8 cellular contexts compared by ENCODE assay signal in the genomic region with DNA sequence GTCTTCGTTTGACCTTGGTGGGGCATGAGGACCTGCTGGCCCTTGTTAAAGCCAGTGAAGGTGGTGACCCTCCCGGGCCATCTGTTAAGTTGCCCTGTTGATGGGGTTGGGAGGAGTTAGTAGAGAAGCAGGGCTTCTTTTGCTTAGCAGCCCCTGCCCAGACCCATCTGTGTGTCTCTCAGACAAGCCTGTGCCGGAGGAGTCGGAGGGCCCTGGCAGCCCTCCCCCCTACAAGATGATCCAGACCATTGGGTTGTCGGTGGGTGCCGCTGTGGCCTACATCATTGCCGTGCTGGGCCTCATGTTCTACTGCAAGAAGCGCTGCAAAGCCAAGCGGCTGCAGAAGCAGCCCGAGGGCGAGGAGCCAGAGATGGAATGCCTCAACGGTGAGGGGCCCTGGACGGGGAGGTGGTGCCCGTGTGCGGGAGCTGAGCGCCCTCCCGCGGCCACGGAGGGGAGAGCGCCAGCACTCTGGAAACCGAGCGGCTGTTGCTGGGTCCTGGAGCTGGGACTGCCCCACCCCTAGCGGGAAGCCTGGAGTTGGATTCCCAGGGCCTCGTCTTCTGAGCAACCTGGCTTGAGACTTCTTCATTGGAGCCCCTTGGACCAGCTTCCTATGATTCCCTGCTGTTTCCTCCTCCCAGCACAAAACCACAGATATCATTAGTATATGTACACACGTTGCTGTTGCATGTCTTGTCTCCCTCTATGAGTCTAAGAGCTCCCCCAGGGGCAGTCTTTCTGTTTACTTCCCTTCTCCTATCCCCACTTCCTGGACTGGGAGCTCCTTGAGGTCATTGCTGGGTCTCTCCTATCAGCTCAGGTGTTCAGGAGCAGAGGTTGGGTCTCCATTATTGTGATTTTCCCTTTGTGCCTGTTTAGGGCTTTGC. TPM values are rescaled to one million over a fixed set of nuclear protein-coding genes. Genes with fewer than 3 reads are reported as not detected.
DNase-seq lines count a peak whose midpoint lies in the region; ATAC-seq and TF ChIP-seq lines count a peak whose summit lies in the region.

No MANE protein-coding gene starts in this region.

- peak; percentile 64 for ATAC-seq in HG02763 (IDR thresholded peaks at IDR 0.05; ENCODE audit: unreplicated experiment)
- ATAC-seq in activated B cell treated with CpG ODN at 0.5 μM for 24 hours (ENCODE audit: low read depth) = peak; percentile 99
- ATAC-seq in GM18861 (IDR thresholded peaks at IDR 0.05; ENCODE audit: unreplicated experiment) = no peak

- no peaks in the 10 kb centered on the region for H4K20me1 ChIP-seq in mammary epithelial cell (ENCODE audit: insufficient read depth, low read length)

- no TSS peak for BruUV-seq in mammary epithelial cell (replicated peaks; lab: Mats Ljungman, UMichigan)

- no peak overlapping the region for H3K4me2 ChIP-seq in mammary epithelial cell (ENCODE audit: insufficient read depth, low read depth, low read length)

- no peaks in the 10 kb centered on the region for H3K9me3 Mint-ChIP-seq in activated B cell treated with CpG ODN at 0.5 μM for 24 hours

- H3K9me3 ChIP-seq in mammary epithelial cell (replicated peaks; ENCODE audit: insufficient read depth, low read length) = no peaks in the 10 kb centered on the region

- H3K27ac Mint-ChIP-seq in activated B cell treated with CpG ODN at 0.5 μM for 24 hours = no peak overlapping the region

- H2AFZ ChIP-seq in mammary epithelial cell (ENCODE audit: low read depth, low read length) = peak overlapping the region; percentile 7

- 22% methylated on average over 16 of the region's 25 CpGs for WGBS in mammary epithelial cell (ENCODE audit: low coverage, missing lambda C conversion rate)

- H3K27me3 Mint-ChIP-seq in activated B cell treated with CpG ODN at 0.5 μM for 24 hours = peaks cover 4% of the 10 kb centered on the region

- H3K79me2 ChIP-seq in mammary epithelial cell (ENCODE audit: insufficient read depth, low read length) = no peaks in the 10 kb centered on the region

- CTCF ChIA-PET in activated B cell treated with CpG ODN at 0.5 μM for 24 hours (lab: Charles Lee) (interaction anchor here (0.6 to 2.7 kb wide), 20 partner anchors 9 to 482 kb away, joined by 3 to 22 read pairs (median 4); partner anchors contain the start of genes DNPH1 and RRP36), mammary epithelial cell (lab: Charles Lee; ENCODE audit: low non-redundant PET) (interaction anchor here (0.6 to 1.1 kb wide), 4 partner anchors 84 to 353 kb away, joined by 3 to 6 read pairs (median 4); partner anchors contain the start of genes KLC4, MRPL2 and PPP2R5D)

- peaks cover 4% of the 10 kb centered on the region for H3K4me1 Mint-ChIP-seq in activated B cell treated with CpG ODN at 0.5 μM for 24 hours

- peak overlapping the region; percentile 23 for H3K27ac ChIP-seq in mammary epithelial cell (ENCODE audit: insufficient read depth, low read depth, low read length)

- no peak for TF ChIP-seq CTCF in activated B cell treated with CpG ODN at 0.5 μM for 24 hours (IDR thresholded peaks at IDR 0.05)
- TF ChIP-seq CTCF in mammary epithelial cell (conservative IDR thresholded peaks at IDR 0.05 in 1 of 2, IDR thresholded peaks at IDR 0.05 in 1 of 2; ENCODE audit: extremely low read depth in 1 of 2, insufficient read depth in 1 of 2, low read depth in 1 of 2, low read length in 2 of 2) = peak; percentile 88 to 98

- intact Hi-C loops in activated B cell treated with CpG ODN at 0.5 μM for 24 hours (cut with micrococcal nuclease) (loop anchor here (1.0 to 10.0 kb wide), 5 partner anchors 73 to 479 kb away; partner anchors contain the start of gene GNMT), mammary epithelial cell (cut with micrococcal nuclease) (loop anchor here (1.0 to 2.0 kb wide), 6 partner anchors 27 to 242 kb away; partner anchors contain the start of gene SRF)

- dilution Hi-C loops in mammary epithelial cell (cut with HindIII; ENCODE audit: low sequenced_read_pairs) = no loop called here

- H3K9ac ChIP-seq in mammary epithelial cell (ENCODE audit: insufficient read depth, low read length) = no peak overlapping the region

- H3K27me3 ChIP-seq in mammary epithelial cell (ENCODE audit: insufficient read depth, low read length) = no peaks in the 10 kb centered on the region

- H3K4me3 ChIP-seq in mammary epithelial cell (replicated peaks in 1 of 3; ENCODE audit: insufficient read depth in 1 of 3, low read depth in 2 of 3, low read length in 3 of 3) = no peak overlapping the region

- peak overlapping the region; percentile 39 for H3K4me3 Mint-ChIP-seq in activated B cell treated with CpG ODN at 0.5 μM for 24 hours

- H3K36me3 ChIP-seq in mammary epithelial cell (ENCODE audit: insufficient read depth, low read length) = peaks cover 10% of the 10 kb centered on the region

- POLR2A ChIA-PET in activated B cell treated with CpG ODN at 0.5 μM for 24 hours (lab: Charles Lee) = interaction anchor here (0.6 to 1.2 kb wide), 2 partner anchors 243 to 255 kb away, joined by 3 to 4 read pairs; no protein-coding TSS in a partner anchor

- in situ Hi-C loops in mammary epithelial cell (cut with MboI; ENCODE audit: low sequenced_read_pairs in 2 of 2) = no loop called here

- peaks cover 21% of the 10 kb centered on the region for H3K4me1 ChIP-seq in mammary epithelial cell (ENCODE audit: insufficient read depth, low read length)

- H3K36me3 Mint-ChIP-seq in activated B cell treated with CpG ODN at 0.5 μM for 24 hours (ENCODE audit: low read depth) = no peaks in the 10 kb centered on the region

- DNase-seq in DMS53 treated with DMSO at 0.1 percent for 48 hours (lab: John Stamatoyannopoulos, UW; ENCODE audit: unreplicated experiment) (peak; percentile 78), NCI-H2196 (lab: John Stamatoyannopoulos, UW; ENCODE audit: unreplicated experiment) (peak; percentile 83), activated B cell treated with CpG ODN at 0.5 μM for 24 hours (peak; percentile 70), mammary epithelial cell (peak; percentile 79), iris pigment epithelial cell (ENCODE audit: low read depth) (peak; percentile 88)
- peak; percentile 69 for DNase-seq in stimulated activated CD4-positive, alpha-beta T cell treated with anti-CD3 and anti-CD28 coated beads, Interleukin-12 subunit alpha, Interleukin-12 subunit beta, amount 100 ng/mL, for 4 hours

RNA-seq across cellular contexts. Expression of gene SRF, which starts 27.6 kb away (rescaled TPM):
- total RNA-seq in activated B cell treated with CpG ODN at 0.5 μM for 24 hours (35.9 and 37.8 TPM in 2 replicates), mammary epithelial cell (10 to 100 TPM; 35.7 to 41.2 TPM)
- 33.0 TPM for polyA plus RNA-seq in mammary epithelial cell
- 41.3 TPM for polyA minus RNA-seq in mammary epithelial cell

RNA-seq across cellular contexts. Expression of gene CUL9, which starts 38.5 kb away (rescaled TPM):
- total RNA-seq in activated B cell treated with CpG ODN at 0.5 μM for 24 hours (69.2 and 70.8 TPM in 2 replicates), mammary epithelial cell (10 to 100 TPM; 25.0 to 48.2 TPM)
- 24.9 TPM for polyA plus RNA-seq in mammary epithelial cell
- 34.5 TPM for polyA minus RNA-seq in mammary epithelial cell
